18 cellular contexts compared by ENCODE assay signal in the genomic region with DNA sequence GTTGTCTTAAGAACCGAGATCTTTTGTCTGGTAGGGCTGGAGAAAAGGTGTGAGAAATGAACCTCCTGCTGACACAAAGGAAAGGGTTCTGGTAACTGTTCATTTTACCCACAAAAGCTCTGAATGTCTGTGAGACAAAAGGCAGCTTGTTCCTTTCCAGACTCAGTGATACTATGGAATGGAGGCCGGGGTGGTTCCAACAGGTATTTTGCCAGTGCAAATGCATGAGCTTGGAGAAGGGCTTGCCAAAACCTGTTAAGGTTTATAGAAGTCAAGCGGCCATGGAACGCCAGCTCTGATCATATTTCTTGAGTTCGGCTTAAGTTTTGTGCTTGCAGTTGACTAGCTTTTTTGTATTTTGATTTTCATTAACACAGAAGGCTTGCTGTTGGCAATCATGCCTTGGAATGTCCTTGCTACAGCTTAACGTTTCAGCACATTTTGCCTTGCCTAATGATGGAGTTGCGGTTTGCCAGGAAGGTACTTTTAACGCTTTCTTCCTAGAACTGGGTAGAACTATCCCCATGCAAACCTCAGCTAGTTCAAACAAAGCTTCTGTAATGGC.
A peak's percentile ranks its signal among the peaks of the same experiment; 100 is the strongest.
DNase-seq lines count a peak whose midpoint lies in the region; ATAC-seq and TF ChIP-seq lines count a peak whose summit lies in the region.
"Had no signal": no experiment of that assay in that cellular context is flagged by ENCODE, and none has a peak within 500 bp of the region (broad histone marks: within the 10 kb centered on the region; RNA-seq: fewer than 3 reads in every experiment).

No MANE protein-coding gene starts in this region.

- ATAC-seq in HG03139 (IDR thresholded peaks at IDR 0.05; ENCODE audit: unreplicated experiment) = no peak
- ATAC-seq: GM12878 had no signal

- TF ChIP-seq CTCF in C4-2B (conservative IDR thresholded peaks at IDR 0.05) (no peak), VCaP (conservative IDR thresholded peaks at IDR 0.05) (no peak), hepatocyte (IDR thresholded peaks at IDR 0.05; ENCODE audit: poor library complexity) (no peak), prostate gland (IDR thresholded peaks at IDR 0.05) (no peak), stomach (IDR thresholded peaks at IDR 0.05) (no peak)

- no peak for DNase-seq in hepatocyte (ENCODE audit: low spot score)
- peak; percentile 61 for DNase-seq in prostate gland (ENCODE audit: low spot score)
- DNase-seq in activated T-cell treated with anti-CD3 and anti-CD28 coated beads, Interleukin-2, amount 50 U/mL, for 48 hours = no peak
- DNase-seq in T-helper 9 cell = no peak
- DNase-seq in stomach = no peak
- DNase-seq: GDM1, H7, KG1, NCI-H1048, NCI-H1436 treated with DMSO at 0.1 percent for 48 hours, NCI-H2029 treated with DMSO at 0.1 percent for 48 hours, NCI-H2171 treated with DMSO at 0.1 percent for 48 hours, NCI-H446 treated with DMSO at 0.1 percent for 48 hours had no signal

- H3K4me3 ChIP-seq in hepatocyte (no peak overlapping the region), prostate gland (no peak overlapping the region), stomach (no peak overlapping the region)
- H3K4me3 ChIP-seq: BLaER1, GM12878 had no signal

- no peak for TF ChIP-seq EP300 in stomach (IDR thresholded peaks at IDR 0.05)

- no peak for TF ChIP-seq POLR2A in prostate gland (IDR thresholded peaks at IDR 0.05)
- TF ChIP-seq POLR2A in stomach (IDR thresholded peaks at IDR 0.05) = no peak

- H3K9me3 ChIP-seq in hepatocyte (ENCODE audit: low read depth) (no peaks in the 10 kb centered on the region), prostate gland (no peaks in the 10 kb centered on the region), stomach (no peaks in the 10 kb centered on the region)
- H3K9me3 ChIP-seq: BLaER1 had no signal

- no peak overlapping the region for H3K4me2 ChIP-seq in hepatocyte
- H3K4me2 ChIP-seq: BLaER1 had no signal

- WGBS in hepatocyte (ENCODE audit: low lambda C conversion rate, missing lambda C conversion rate) = 84% methylated on average over 8 of the region's 8 CpGs
- WGBS in prostate gland = 30% methylated on average over 8 of the region's 8 CpGs
- WGBS in stomach, 5 donors = 83 to 91% (median 88%) methylated on average over 8 of the region's 8 CpGs

- H3K27ac ChIP-seq in C4-2B (peak overlapping the region; percentile 54), VCaP (peak overlapping the region; percentile 45; the same call in 1 of the 2 replicates), hepatocyte (peak overlapping the region; percentile 75), prostate gland (peak overlapping the region; percentile 1 to 53), stomach (no peak overlapping the region)
- H3K27ac ChIP-seq: BLaER1 had no signal

- no peaks in the 10 kb centered on the region for H3K9me2 ChIP-seq in hepatocyte (replicated peaks; ENCODE audit: insufficient read depth)

- no peak overlapping the region for H2AFZ ChIP-seq in hepatocyte

- intact Hi-C loops in prostate gland (cut with DNase I) = no loop called here
- intact Hi-C loops in stomach (cut with DNase I; ENCODE audit: low total_unique reads) = no loop called here

- no peaks in the 10 kb centered on the region for H3K79me2 ChIP-seq in hepatocyte

- no peaks in the 10 kb centered on the region for H4K20me1 ChIP-seq in hepatocyte (ENCODE audit: insufficient read depth, poor library complexity, severe bottlenecking)
- H4K20me1 ChIP-seq: BLaER1 had no signal

- H3K27me3 ChIP-seq in hepatocyte = no peaks in the 10 kb centered on the region
- no peaks in the 10 kb centered on the region for H3K27me3 ChIP-seq in prostate gland (replicated peaks; ENCODE audit: insufficient read depth)
- peaks cover 0 to 4% (median 0%) of the 10 kb centered on the region in 3 donors for H3K27me3 ChIP-seq in stomach
- H3K27me3 ChIP-seq: BLaER1 had no signal

- H3K36me3 ChIP-seq in hepatocyte (replicated peaks; ENCODE audit: insufficient read depth, low read depth) (no peaks in the 10 kb centered on the region), prostate gland (no peaks in the 10 kb centered on the region), stomach (no peaks in the 10 kb centered on the region)
- H3K36me3 ChIP-seq: BLaER1 had no signal

- H3K4me1 ChIP-seq in hepatocyte (ENCODE audit: insufficient read depth) (peaks cover 24% of the 10 kb centered on the region), prostate gland (replicated peaks) (no peaks in the 10 kb centered on the region), stomach (no peaks in the 10 kb centered on the region)

Comparison
In these comparisons a context has a peak if more than half of its experiments do, and no peak if none do; other contexts are left out.
1. H3K27ac ChIP-seq: peak in C4-2B (single experiment), VCaP (single experiment), hepatocyte (single experiment) and prostate gland (2 of 2); none in stomach (0 of 5).